Comparison of ENCODE assay signal across 25 cellular contexts in genomic region chrX:149987613-149988012, GRCh38. TPM values are rescaled to one million over a fixed set of nuclear protein-coding genes. Genes with fewer than 3 reads are reported as not detected.
DNase-seq lines count a peak whose midpoint lies in the region; ATAC-seq, FAIRE-seq and TF ChIP-seq lines count a peak whose summit lies in the region.
"Had no signal": no experiment of that assay in that cellular context is flagged by ENCODE, and none has a peak within 500 bp of the region (broad histone marks: within the 10 kb centered on the region; RNA-seq: fewer than 3 reads in every experiment).

No MANE protein-coding gene starts in this region.

- H3K9me3 ChIP-seq in GM12878 (replicated peaks; ENCODE audit: control insufficient read depth, insufficient read depth, low read length) (no peaks in the 10 kb centered on the region), kidney (ENCODE audit: control insufficient read depth in 1 of 2, low read length in 2 of 2) (no peaks in the 10 kb centered on the region)
- H3K9me3 ChIP-seq: ovary had no signal

- intact Hi-C loops in GM12878 (cut with micrococcal nuclease; ENCODE audit: unreplicated experiment) (no loop called here), kidney (cut with DNase I) (no loop called here)

- no peaks in the 10 kb centered on the region for H3K9me3 Mint-ChIP-seq in stimulated activated naive CD8-positive, alpha-beta T cell treated with anti-CD3 and anti-CD28 coated beads, Interleukin-15, amount 100 ng/mL, for 72 hours
- H3K9me3 Mint-ChIP-seq: activated CD4-positive, alpha-beta memory T cell treated with anti-CD3 and anti-CD28 coated beads for 36 hours; activated naive CD4-positive, alpha-beta T cell treated with anti-CD3 and anti-CD28 coated beads, Interleukin-2, amount 50 U/mL, for 72 hours; activated T-cell treated with anti-CD3 and anti-CD28 coated beads, Interleukin-2, amount 50 U/mL, for 4 hours; CD4-positive, alpha-beta T cell; naive B cell had no signal

- H3K27ac ChIP-seq in GM12878 (ENCODE audit: control insufficient read depth, insufficient read depth) (no peak overlapping the region), kidney (ENCODE audit: low read depth in 2 of 2, low read length in 2 of 2) (no peak overlapping the region)
- H3K27ac ChIP-seq: dorsolateral prefrontal cortex, epithelial cell of prostate, foreskin keratinocyte, ovary had no signal

- no peaks in the 10 kb centered on the region for H3K27me3 Mint-ChIP-seq in stimulated activated naive CD8-positive, alpha-beta T cell treated with anti-CD3 and anti-CD28 coated beads, Interleukin-15, amount 100 ng/mL, for 72 hours
- H3K27me3 Mint-ChIP-seq: activated CD4-positive, alpha-beta memory T cell treated with anti-CD3 and anti-CD28 coated beads for 36 hours; CD4-positive, alpha-beta T cell; naive B cell had no signal

- POLR2A ChIA-PET in GM12878 (lab: Charles Lee): no interaction called here

- H3K79me2 ChIP-seq in GM12878 (ENCODE audit: control insufficient read depth, insufficient read depth, low read length): no peaks in the 10 kb centered on the region

- SMC1A ChIA-PET in GM12878 (lab: Charles Lee; ENCODE audit: uncharacterized antibody, unreplicated experiment): no interaction called here

- no peaks in the 10 kb centered on the region for H4K20me1 ChIP-seq in GM12878 (ENCODE audit: control insufficient read depth, insufficient read depth)

- FAIRE-seq in GM12878 (lab: Jason Lieb, UNC) (no peak), kidney (lab: Jason Lieb, UNC) (no peak)

- CTCF ChIA-PET in GM12878 (lab: Yijun Ruan, JAX): no interaction called here

- peak; percentile 79 for ATAC-seq in GM18870 (IDR thresholded peaks at IDR 0.05; ENCODE audit: unreplicated experiment)
- peak; percentile 75 for ATAC-seq in GM21529 (IDR thresholded peaks at IDR 0.05; ENCODE audit: unreplicated experiment)
- ATAC-seq in HG03108 (IDR thresholded peaks at IDR 0.05; ENCODE audit: unreplicated experiment): peak; percentile 79
- peak; percentile 77 for ATAC-seq in GM12878
- ATAC-seq in HG02763 (IDR thresholded peaks at IDR 0.05; ENCODE audit: unreplicated experiment): no peak
- no peak for ATAC-seq in HG03280 (IDR thresholded peaks at IDR 0.05; ENCODE audit: unreplicated experiment)
- no peak for ATAC-seq in stimulated activated naive CD8-positive, alpha-beta T cell treated with anti-CD3 and anti-CD28 coated beads, Interleukin-15, amount 100 ng/mL, for 72 hours
- ATAC-seq: activated naive CD4-positive, alpha-beta T cell treated with anti-CD3 and anti-CD28 coated beads, Interleukin-2, amount 50 U/mL, for 72 hours; activated T-cell treated with anti-CD3 and anti-CD28 coated beads, Interleukin-2, amount 50 U/mL, for 4 hours; foreskin keratinocyte had no signal

- H3K27ac Mint-ChIP-seq in stimulated activated naive CD8-positive, alpha-beta T cell treated with anti-CD3 and anti-CD28 coated beads, Interleukin-15, amount 100 ng/mL, for 72 hours: no peak overlapping the region
- H3K27ac Mint-ChIP-seq: activated CD4-positive, alpha-beta memory T cell treated with anti-CD3 and anti-CD28 coated beads for 36 hours; activated naive CD4-positive, alpha-beta T cell treated with anti-CD3 and anti-CD28 coated beads, Interleukin-2, amount 50 U/mL, for 72 hours; CD4-positive, alpha-beta T cell had no signal

- in situ Hi-C loops in GM12878 (cut with MboI): no loop called here

- TF ChIP-seq EP300 in GM12878 (IDR thresholded peaks at IDR 0.05; ENCODE audit: borderline replicate concordance in 1 of 2, control insufficient read depth in 1 of 2, low read depth in 2 of 2, low read length in 2 of 2): peak in 1 of 2 experiments; percentile 52; a peak in 1 of 4 replicates

- H3K4me3 ChIP-seq in GM12878: no peak overlapping the region
- no peak overlapping the region for H3K4me3 ChIP-seq in kidney (ENCODE audit: low read length in 2 of 2)
- H3K4me3 ChIP-seq: dorsolateral prefrontal cortex, ovary had no signal

- no peak overlapping the region for H2AFZ ChIP-seq in GM12878 (ENCODE audit: control insufficient read depth, low read depth, low read length)

- H3K27me3 ChIP-seq in GM12878 (replicated peaks in 1 of 2; ENCODE audit: control insufficient read depth in 2 of 2, insufficient read depth in 2 of 2, low read length in 1 of 2): no peaks in the 10 kb centered on the region
- H3K27me3 ChIP-seq: foreskin keratinocyte, ovary had no signal

- TF ChIP-seq RAD21 in GM12878 (IDR thresholded peaks at IDR 0.05; ENCODE audit: insufficient read depth, low read depth, low read length): no peak

- H3K36me3 ChIP-seq in GM12878 (ENCODE audit: control insufficient read depth in 2 of 2, insufficient read depth in 2 of 2, low read length in 1 of 2) (no peaks in the 10 kb centered on the region), kidney (ENCODE audit: control insufficient read depth in 1 of 2, insufficient read depth in 2 of 2, low read length in 2 of 2) (no peaks in the 10 kb centered on the region)
- H3K36me3 ChIP-seq: ovary had no signal

- no peak overlapping the region for H3K4me3 Mint-ChIP-seq in stimulated activated naive CD8-positive, alpha-beta T cell treated with anti-CD3 and anti-CD28 coated beads, Interleukin-15, amount 100 ng/mL, for 72 hours
- H3K4me3 Mint-ChIP-seq: activated CD4-positive, alpha-beta memory T cell treated with anti-CD3 and anti-CD28 coated beads for 36 hours; activated T-cell treated with anti-CD3 and anti-CD28 coated beads, Interleukin-2, amount 50 U/mL, for 4 hours; CD4-positive, alpha-beta T cell had no signal

- H3K9ac ChIP-seq in GM12878 (ENCODE audit: control insufficient read depth, insufficient read depth, low read length) (no peak overlapping the region), kidney (ENCODE audit: low read length in 2 of 2) (no peak overlapping the region)

- RAD21 ChIA-PET in GM12878 (lab: Charles Lee; ENCODE audit: unreplicated experiment): no interaction called here

- no peak overlapping the region for H3K4me2 ChIP-seq in GM12878 (ENCODE audit: control insufficient read depth, insufficient read depth)

- H3K4me1 Mint-ChIP-seq in stimulated activated naive CD8-positive, alpha-beta T cell treated with anti-CD3 and anti-CD28 coated beads, Interleukin-15, amount 100 ng/mL, for 72 hours: no peaks in the 10 kb centered on the region

- BruUV-seq in GM12878 (replicated peaks; lab: Mats Ljungman, UMichigan): no TSS peak

- TF ChIP-seq CTCF in GM12878 (IDR thresholded peaks at IDR 0.05 in 2 of 3, conservative IDR thresholded peaks at IDR 0.05 in 1 of 3; ENCODE audit: control insufficient read depth in 2 of 3, extremely low read depth in 1 of 3, insufficient read depth in 1 of 3, low read depth in 3 of 3, low read length in 3 of 3) (no peak), kidney (IDR thresholded peaks at IDR 0.05; ENCODE audit: borderline replicate concordance, extremely low read depth, insufficient read depth) (no peak)

- no peak for TF ChIP-seq POLR2A in GM12878 (IDR thresholded peaks at IDR 0.05; ENCODE audit: low read depth, low read length)

- no peak for DNase-seq in GM12878 (ENCODE audit: low read depth, low spot score)
- DNase-seq in stimulated activated naive CD8-positive, alpha-beta T cell treated with anti-CD3 and anti-CD28 coated beads, Interleukin-15, amount 100 ng/mL, for 72 hours: no peak
- no peak for DNase-seq in kidney
- DNase-seq: activated CD4-positive, alpha-beta memory T cell treated with anti-CD3 and anti-CD28 coated beads for 36 hours; activated T-cell treated with anti-CD3 and anti-CD28 coated beads, Interleukin-2, amount 50 U/mL, for 4 hours; CD4-positive, alpha-beta T cell; DND-41; dorsolateral prefrontal cortex; foreskin keratinocyte; hypothalamus; kidney glomerular epithelial cell; naive B cell; NCI-H1417; NCI-H2171; ovary had no signal

- H3K4me1 ChIP-seq in GM12878 (ENCODE audit: control insufficient read depth, insufficient read depth, low read length) (no peaks in the 10 kb centered on the region), kidney (ENCODE audit: control insufficient read depth in 1 of 2, insufficient read depth in 1 of 2, low read depth in 1 of 2, low read length in 2 of 2) (no peaks in the 10 kb centered on the region)
- H3K4me1 ChIP-seq: foreskin keratinocyte had no signal

RNA-seq across cellular contexts. Expression of gene EOLA2, which starts 49.3 kb away (rescaled TPM):
- total RNA-seq in GM12878 (2013; cell fraction: nucleolus; rRNA removed): 22.8 and 33.9 TPM in 2 replicates
- total RNA-seq in GM12878 (2014; rRNA removed) (28.7 and 38.6 TPM in 2 replicates), GM12878 (2014; rRNA removed; fragmentation: Illumina TruSeq; extraction: Trizol) (22.5 and 23.9 TPM in 2 replicates), GM12878 (2021) (41.0 and 48.7 TPM in 2 replicates), kidney (33.7 TPM)
- 28.2 TPM for polyA plus RNA-seq in GM12878 (2011; ENCODE audit: low read depth)
- polyA plus RNA-seq in GM12878 (2011; rRNA removed) (38.0 and 44.1 TPM in 2 replicates), GM12878 (2014; fragmentation: Illumina TruSeq; extraction: Trizol) (28.0 and 35.8 TPM in 2 replicates), GM12878 (2014; fragmentation: Nextera tagmentation; extraction: Ambion mirVana) (10 to 100 TPM; 26.9 to 37.0 TPM), GM12878 (2014; rRNA removed) (53.7 and 54.2 TPM in 2 replicates), GM12878 (2016; fragmentation: Nextera tagmentation; extraction: Ambion mirVana) (10 to 100 TPM; 55.4 to 55.8 TPM), kidney (ENCODE audit: insufficient read depth, low read depth, low replicate concordance) (30.3 TPM)
- 45.9 and 59.4 TPM in 2 replicates for polyA plus RNA-seq in GM12878 (2011; cell fraction: cytosol; rRNA removed)
- polyA plus RNA-seq in GM12878 (2011; cell fraction: nucleus; rRNA removed): 88.1 and 90.0 TPM in 2 replicates
- polyA plus RNA-seq in GM12878 (2012): 36.8 and 42.6 TPM in 2 replicates
- 23.2 and 31.1 TPM in 2 replicates for polyA minus RNA-seq in GM12878 (2011; rRNA and poly(A)+ RNA removed)
- 9.1 and 13.8 TPM in 2 replicates for polyA minus RNA-seq in GM12878 (2011; cell fraction: cytosol; rRNA and poly(A)+ RNA removed)
- 24.4 and 27.0 TPM in 2 replicates for polyA minus RNA-seq in GM12878 (2011; cell fraction: nucleus; rRNA and poly(A)+ RNA removed)

RNA-seq across cellular contexts. Expression of gene HSFX4, which starts 58.2 kb away (rescaled TPM):
- not detected in 2 replicates for total RNA-seq in GM12878 (2013; cell fraction: nucleolus; rRNA removed)
- total RNA-seq in GM12878 (2014; rRNA removed): 0.16 TPM in 1 of 2 replicates, not detected in the other
- total RNA-seq in GM12878 (2014; rRNA removed; fragmentation: Illumina TruSeq; extraction: Trizol): not detected in 2 replicates
- total RNA-seq in GM12878 (2021): not detected in 2 replicates
- not detected for polyA plus RNA-seq in GM12878 (2011; ENCODE audit: low read depth)
- not detected in 2 replicates for polyA plus RNA-seq in GM12878 (2011; rRNA removed)
- not detected in 2 replicates for polyA plus RNA-seq in GM12878 (2011; cell fraction: cytosol; rRNA removed)
- not detected in 2 replicates for polyA plus RNA-seq in GM12878 (2011; cell fraction: nucleus; rRNA removed)
- polyA plus RNA-seq in GM12878 (2012): not detected in 2 replicates
- 0.44 TPM in 1 of 2 replicates, not detected in the other for polyA plus RNA-seq in GM12878 (2014; fragmentation: Illumina TruSeq; extraction: Trizol)
- under 1 TPM; 0.11 to 0.21 TPM for polyA plus RNA-seq in GM12878 (2014; fragmentation: Nextera tagmentation; extraction: Ambion mirVana)
- polyA plus RNA-seq in GM12878 (2014; rRNA removed): 0.13 TPM in 1 of 2 replicates, not detected in the other
- polyA plus RNA-seq in GM12878 (2016; fragmentation: Nextera tagmentation; extraction: Ambion mirVana): under 1 TPM; 0.21 to 0.24 TPM
- not detected in 2 replicates for polyA minus RNA-seq in GM12878 (2011; rRNA and poly(A)+ RNA removed)
- polyA minus RNA-seq in GM12878 (2011; cell fraction: cytosol; rRNA and poly(A)+ RNA removed): not detected in 2 replicates
- not detected in 2 replicates for polyA minus RNA-seq in GM12878 (2011; cell fraction: nucleus; rRNA and poly(A)+ RNA removed)
- not detected for total RNA-seq in kidney
- not detected for polyA plus RNA-seq in kidney (ENCODE audit: insufficient read depth, low read depth, low replicate concordance)
- total RNA-seq: activated CD4-positive, alpha-beta memory T cell treated with anti-CD3 and anti-CD28 coated beads for 36 hours; activated naive CD4-positive, alpha-beta T cell treated with anti-CD3 and anti-CD28 coated beads, Interleukin-2, amount 50 U/mL, for 72 hours; activated T-cell treated with anti-CD3 and anti-CD28 coated beads, Interleukin-2, amount 50 U/mL, for 4 hours; CD4-positive, alpha-beta T cell; foreskin keratinocyte; LHCN-M2; ovary; T-helper 1 cell treated with Interleukin-12 subunit alpha and Interleukin-12 subunit beta and Interleukin-4 antibody, amounts not matched to agents 30 ng/mL and 1 ng/mL, for 36 hours; urinary bladder had no signal
- polyA plus RNA-seq: foreskin keratinocyte, ovary, urinary bladder had no signal

Comparison
In these comparisons a context has a peak if more than half of its experiments do, and no peak if none do; other contexts are left out.
1. ATAC-seq: peak in GM18870 (single experiment), GM21529 (single experiment), HG03108 (single experiment) and GM12878 (single experiment); none in HG02763 (single experiment), HG03280 (single experiment) and stimulated activated naive CD8-positive, alpha-beta T cell treated with anti-CD3 and anti-CD28 coated beads, Interleukin-15, amount 100 ng/mL, for 72 hours (single experiment).